ENCODE assay signal across 20 cellular contexts in the genomic region with DNA sequence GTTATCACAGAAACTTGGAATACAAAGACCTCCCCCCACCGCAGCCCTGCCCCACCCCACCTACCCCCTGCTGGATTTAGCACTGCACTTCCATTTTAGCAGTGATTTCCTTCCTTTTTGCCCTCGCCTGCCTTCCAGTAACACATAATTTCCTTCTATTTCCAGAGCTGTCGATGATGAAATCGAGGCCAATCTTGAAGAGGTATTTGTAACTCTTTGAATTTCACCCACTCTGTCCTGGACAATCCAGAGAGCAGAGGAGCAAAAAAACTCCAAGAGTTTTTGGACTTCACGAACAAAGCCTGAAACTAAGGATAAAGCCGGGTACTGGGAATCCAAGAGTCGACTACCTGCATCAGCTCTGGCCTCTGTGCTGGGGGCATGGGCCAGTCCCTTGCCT. TPM values are rescaled to one million over a fixed set of nuclear protein-coding genes. Genes with fewer than 3 reads are reported as not detected.
DNase-seq lines count a peak whose midpoint lies in the region; ATAC-seq, FAIRE-seq and TF ChIP-seq lines count a peak whose summit lies in the region.
"Had no signal": no experiment of that assay in that cellular context is flagged by ENCODE, and none has a peak within 500 bp of the region (broad histone marks: within the 10 kb centered on the region; RNA-seq: fewer than 3 reads in every experiment).

No MANE protein-coding gene starts in this region.

- no peaks in the 10 kb centered on the region for H3K9me1 ChIP-seq in endothelial cell of umbilical vein (replicated peaks; ENCODE audit: control insufficient read depth, extremely low read depth, insufficient read depth, low read length)

- no peaks in the 10 kb centered on the region for H3K4me1 ChIP-seq in MM.1S (ENCODE audit: low read length)
- H3K4me1 ChIP-seq in endothelial cell of umbilical vein (ENCODE audit: control insufficient read depth, extremely low read depth, insufficient read depth, low read length), result no peaks in the 10 kb centered on the region
- H3K4me1 ChIP-seq in gastroesophageal sphincter, result no peaks in the 10 kb centered on the region
- H3K4me1 ChIP-seq in OCI-LY7 (ENCODE audit: insufficient read depth, low read length, poor library complexity, severe bottlenecking), result no peaks in the 10 kb centered on the region

- H3K27ac Mint-ChIP-seq in mesothelial cell of epicardium, result peak overlapping the region; percentile 73
- H3K27ac Mint-ChIP-seq: CD4-positive, CD25-positive, alpha-beta regulatory T cell had no signal

- H3K27ac ChIP-seq in AG04450 (ENCODE audit: low read depth, low read length) (peak overlapping the region; percentile 31), MM.1S (ENCODE audit: low read length) (no peak overlapping the region), endothelial cell of umbilical vein (ENCODE audit: insufficient read depth, low read depth, low read length) (no peak overlapping the region), gastroesophageal sphincter (no peak overlapping the region), OCI-LY7 (ENCODE audit: low read depth, low read length, poor library complexity, severe bottlenecking) (no peak overlapping the region)

- H3K9me2 ChIP-seq in MM.1S (replicated peaks; ENCODE audit: insufficient read depth, low read length) (no peaks in the 10 kb centered on the region), OCI-LY7 (ENCODE audit: insufficient read depth, low read length) (no peaks in the 10 kb centered on the region)

- no peak overlapping the region for H3K4me3 Mint-ChIP-seq in mesothelial cell of epicardium

- ATAC-seq in gastroesophageal sphincter (no peak), HG03432 (IDR thresholded peaks at IDR 0.05; ENCODE audit: unreplicated experiment) (no peak)
- ATAC-seq: PC-3 had no signal

- no peak for TF ChIP-seq EP300 in gastroesophageal sphincter (IDR thresholded peaks at IDR 0.05)

- no peaks in the 10 kb centered on the region for H3F3A ChIP-seq in MM.1S (ENCODE audit: insufficient read depth, low read length)

- TF ChIP-seq POLR2A in endothelial cell of umbilical vein (IDR thresholded peaks at IDR 0.05; ENCODE audit: low read depth, low read length) (no peak), GM12891 (IDR thresholded peaks at IDR 0.05; ENCODE audit: low read depth, low read length) (no peak), gastroesophageal sphincter (IDR thresholded peaks at IDR 0.05) (no peak)

- no TSS peak for BruUV-seq in endothelial cell of umbilical vein (replicated peaks; lab: Mats Ljungman, UMichigan)
- BruUV-seq in OCI-LY7 (replicated peaks; lab: Mats Ljungman, UMichigan), result no TSS peak

- H3K27me3 ChIP-seq in AG04450 (ENCODE audit: control insufficient read depth, insufficient read depth, low read length), result no peaks in the 10 kb centered on the region
- H3K27me3 ChIP-seq in MM.1S (replicated peaks; ENCODE audit: insufficient read depth, low read length), result no peaks in the 10 kb centered on the region
- no peaks in the 10 kb centered on the region for H3K27me3 ChIP-seq in endothelial cell of umbilical vein (ENCODE audit: control insufficient read depth in 2 of 2, insufficient read depth in 2 of 2, low read length in 2 of 2)
- no peaks in the 10 kb centered on the region for H3K27me3 ChIP-seq in gastroesophageal sphincter

- TF ChIP-seq CTCF in AG04450 (IDR thresholded peaks at IDR 0.05; ENCODE audit: low read depth, low read length) (no peak), MM.1S (IDR thresholded peaks at IDR 0.05; ENCODE audit: low read length) (no peak), endothelial cell of umbilical vein (IDR thresholded peaks at IDR 0.05; ENCODE audit: extremely low read depth in 1 of 2, insufficient read depth in 1 of 2, low read depth in 1 of 2, low read length in 2 of 2) (no peak), mesothelial cell of epicardium (IDR thresholded peaks at IDR 0.05; ENCODE audit: unreplicated experiment) (no peak), gastroesophageal sphincter (IDR thresholded peaks at IDR 0.05) (no peak), OCI-LY7 (conservative IDR thresholded peaks at IDR 0.05; ENCODE audit: low read length) (no peak)

- H3K4me2 ChIP-seq in MM.1S (ENCODE audit: low read depth, low read length) (no peak overlapping the region), endothelial cell of umbilical vein (ENCODE audit: insufficient read depth, low read length) (no peak overlapping the region), OCI-LY7 (ENCODE audit: low read length) (no peak overlapping the region)

- WGBS in gastroesophageal sphincter (ENCODE audit: low coverage in 1 of 2), 2 donors, result 76 to 82% methylated on average over 3 to 7 of the region's 7 CpGs

- H3K79me2 ChIP-seq in MM.1S (ENCODE audit: low read length) (no peaks in the 10 kb centered on the region), endothelial cell of umbilical vein (ENCODE audit: control insufficient read depth, insufficient read depth, low read length) (peaks cover 2% of the 10 kb centered on the region), OCI-LY7 (ENCODE audit: insufficient read depth, low read depth, low read length) (no peaks in the 10 kb centered on the region)

- FAIRE-seq in endothelial cell of umbilical vein (lab: Jason Lieb, UNC) (no peak), GM12891 (lab: Jason Lieb, UNC) (no peak)
- FAIRE-seq: A204.1, G401.6, GM19239, HTR-8/SVneo had no signal

- no peak for DNase-seq in AG04450 (ENCODE audit: low read depth, low spot score)
- DNase-seq in MM.1S, result peak; percentile 2
- DNase-seq in endothelial cell of umbilical vein (ENCODE audit: low read depth, low spot score), result no peak
- no peak for DNase-seq in mesothelial cell of epicardium (ENCODE audit: low spot score in 2 of 2, unreplicated experiment in 2 of 2)
- DNase-seq in GM12891 (ENCODE audit: insufficient read length, low spot score), result no peak
- no peak for DNase-seq in OCI-LY7 (ENCODE audit: low spot score)
- DNase-seq: Calu3; CD4-positive, CD25-positive, alpha-beta regulatory T cell; DMS79 treated with DMSO at 0.1 percent for 48 hours; HCEC 1CT; NCI-H146; NCI-H2107; NCI-H345; PC-3 had no signal

- H4K20me1 ChIP-seq in MM.1S (ENCODE audit: insufficient read depth, low read length) (no peaks in the 10 kb centered on the region), endothelial cell of umbilical vein (replicated peaks; ENCODE audit: control insufficient read depth, extremely low read depth, insufficient read depth, low read length) (no peaks in the 10 kb centered on the region), OCI-LY7 (ENCODE audit: insufficient read depth, low read length) (no peaks in the 10 kb centered on the region)

- POLR2A ChIA-PET in AG04450 (lab: Yijun Ruan, JAX) (interaction anchor here (1.3 kb wide), 1 partner anchor 13 kb away, joined by 3 read pairs; no protein-coding TSS in a partner anchor), endothelial cell of umbilical vein (lab: Charles Lee) (no interaction called here), OCI-LY7 (lab: Charles Lee) (no interaction called here)

- H3K9me3 Mint-ChIP-seq in mesothelial cell of epicardium, result no peaks in the 10 kb centered on the region

- dilution Hi-C loops in endothelial cell of umbilical vein (cut with MboI; ENCODE audit: extremely low pct_ligation_motif_present, low sequenced_read_pairs), result no loop called here

- H3K9me3 ChIP-seq in AG04450 (ENCODE audit: control insufficient read depth, insufficient read depth, low read length), result no peaks in the 10 kb centered on the region
- no peaks in the 10 kb centered on the region for H3K9me3 ChIP-seq in MM.1S (replicated peaks; ENCODE audit: insufficient read depth, low read length)
- H3K9me3 ChIP-seq in endothelial cell of umbilical vein (replicated peaks; ENCODE audit: control insufficient read depth, insufficient read depth, low read length), result no peaks in the 10 kb centered on the region
- H3K9me3 ChIP-seq in gastroesophageal sphincter, result no peaks in the 10 kb centered on the region
- no peaks in the 10 kb centered on the region for H3K9me3 ChIP-seq in OCI-LY7 (ENCODE audit: low read length)

- intact Hi-C loops in endothelial cell of umbilical vein (cut with micrococcal nuclease), result loop anchor here (2.0 kb wide), 1 partner anchor 13 kb away; no protein-coding TSS in a partner anchor
- intact Hi-C loops in OCI-LY7 (cut with micrococcal nuclease; ENCODE audit: unreplicated experiment), result no loop called here

- H3K27me3 Mint-ChIP-seq in mesothelial cell of epicardium (ENCODE audit: low read depth), result no peaks in the 10 kb centered on the region
- H3K27me3 Mint-ChIP-seq: CD4-positive, CD25-positive, alpha-beta regulatory T cell had no signal

- CTCF ChIA-PET in AG04450 (lab: Charles Lee) (interaction anchor here (1.0 to 2.7 kb wide), 2 partner anchors 12 to 62 kb away, joined by 3 to 26 read pairs; no protein-coding TSS in a partner anchor), endothelial cell of umbilical vein (lab: Charles Lee) (interaction anchor here (1.3 to 2.3 kb wide), 3 partner anchors 11 to 49 kb away, joined by 4 to 7 read pairs (median 5); a partner anchor contains a TSS), OCI-LY7 (lab: Charles Lee; ENCODE audit: unreplicated experiment) (no interaction called here)

- peaks cover 9% of the 10 kb centered on the region for H3K4me1 Mint-ChIP-seq in mesothelial cell of epicardium

- no peak overlapping the region for H3K9ac ChIP-seq in MM.1S (ENCODE audit: low read length)
- H3K9ac ChIP-seq in endothelial cell of umbilical vein (replicated peaks; ENCODE audit: extremely low read depth, insufficient read depth, low read length), result no peak overlapping the region

- peaks cover 40% of the 10 kb centered on the region for H3K36me3 Mint-ChIP-seq in mesothelial cell of epicardium

- no peak overlapping the region for H3K4me3 ChIP-seq in AG04450 (ENCODE audit: low read depth, low read length)
- H3K4me3 ChIP-seq in MM.1S (ENCODE audit: low read length), result no peak overlapping the region
- H3K4me3 ChIP-seq in endothelial cell of umbilical vein (replicated peaks in 1 of 3; ENCODE audit: insufficient read depth in 1 of 3, low read depth in 1 of 3, low read length in 3 of 3), result no peak overlapping the region
- no peak overlapping the region for H3K4me3 ChIP-seq in gastroesophageal sphincter
- no peak overlapping the region for H3K4me3 ChIP-seq in OCI-LY7 (ENCODE audit: low read depth, low read length, poor library complexity, severe bottlenecking)

- no peaks in the 10 kb centered on the region; the same call in 1 of the 2 replicates for H3K36me3 ChIP-seq in MM.1S (replicated peaks; ENCODE audit: insufficient read depth, low read length)
- peaks cover 17 to 33% of the 10 kb centered on the region in 2 experiments for H3K36me3 ChIP-seq in endothelial cell of umbilical vein (ENCODE audit: control insufficient read depth in 2 of 2, extremely low read depth in 1 of 2, insufficient read depth in 2 of 2, low read length in 2 of 2)
- peaks cover 0 to 100% of the 10 kb centered on the region in 2 donors for H3K36me3 ChIP-seq in gastroesophageal sphincter
- H3K36me3 ChIP-seq in OCI-LY7 (ENCODE audit: insufficient read depth, low read length), result no peaks in the 10 kb centered on the region

- no peak overlapping the region for H2AFZ ChIP-seq in MM.1S (ENCODE audit: low read length)
- H2AFZ ChIP-seq in endothelial cell of umbilical vein (ENCODE audit: low read depth, low read length), result no peak overlapping the region
- H2AFZ ChIP-seq in OCI-LY7 (ENCODE audit: low read length), result no peak overlapping the region

RNA-seq across cellular contexts. Expression of a gene that starts 49.1 kb away (rescaled TPM):
- polyA plus RNA-seq in AG04450 (2011; rRNA removed), result 417 and 433 TPM in 2 replicates
- polyA minus RNA-seq in AG04450 (2011; rRNA and poly(A)+ RNA removed), result 355 and 396 TPM in 2 replicates
- 316 and 420 TPM in 2 replicates for total RNA-seq in endothelial cell of umbilical vein
- polyA plus RNA-seq in endothelial cell of umbilical vein, result 82.0 and 110 TPM in 2 replicates
- polyA plus RNA-seq in endothelial cell of umbilical vein (2011; cell fraction: cytosol; rRNA removed), result 160 and 168 TPM in 2 replicates
- polyA plus RNA-seq in endothelial cell of umbilical vein (2011; cell fraction: nucleus; rRNA removed), result 332 and 370 TPM in 2 replicates
- polyA plus RNA-seq in endothelial cell of umbilical vein (2012), result 262 and 405 TPM in 2 replicates
- 205 and 211 TPM in 2 replicates for polyA minus RNA-seq in endothelial cell of umbilical vein
- 44.4 TPM for polyA minus RNA-seq in endothelial cell of umbilical vein (2011; cell fraction: cytosol; rRNA and poly(A)+ RNA removed)
- 100 and 114 TPM in 2 replicates for polyA minus RNA-seq in endothelial cell of umbilical vein (2011; cell fraction: nucleus; rRNA and poly(A)+ RNA removed)
- 136 to 151 TPM (median 146 TPM) in 3 replicates for total RNA-seq in mesothelial cell of epicardium
- polyA plus RNA-seq in GM12891 (2012; ENCODE audit: low read depth, missing spikeins), result 1.9 TPM
- total RNA-seq in gastroesophageal sphincter, result 100 to 1,000 TPM; 140 to 174 (median 149) TPM
- total RNA-seq in OCI-LY7 (2014; rRNA removed; shearing (Covaris generic)), result not detected in 2 replicates
- total RNA-seq in OCI-LY7 (2022), result 0.52 TPM in 1 of 2 replicates, not detected in the other

Comparison
In these comparisons a context has a peak if more than half of its experiments do, and no peak if none do; other contexts are left out.
1. RNA of a gene that starts 49.1 kb away (total RNA-seq): 316 to 420 TPM in endothelial cell of umbilical vein, 140 to 174 TPM in gastroesophageal sphincter and 136 to 151 TPM in mesothelial cell of epicardium; 0.52 TPM in OCI-LY7; every median in the first group is over 10 times any median in the second.